Comparison of ENCODE assay signal across 9 cellular contexts in the genomic region with DNA sequence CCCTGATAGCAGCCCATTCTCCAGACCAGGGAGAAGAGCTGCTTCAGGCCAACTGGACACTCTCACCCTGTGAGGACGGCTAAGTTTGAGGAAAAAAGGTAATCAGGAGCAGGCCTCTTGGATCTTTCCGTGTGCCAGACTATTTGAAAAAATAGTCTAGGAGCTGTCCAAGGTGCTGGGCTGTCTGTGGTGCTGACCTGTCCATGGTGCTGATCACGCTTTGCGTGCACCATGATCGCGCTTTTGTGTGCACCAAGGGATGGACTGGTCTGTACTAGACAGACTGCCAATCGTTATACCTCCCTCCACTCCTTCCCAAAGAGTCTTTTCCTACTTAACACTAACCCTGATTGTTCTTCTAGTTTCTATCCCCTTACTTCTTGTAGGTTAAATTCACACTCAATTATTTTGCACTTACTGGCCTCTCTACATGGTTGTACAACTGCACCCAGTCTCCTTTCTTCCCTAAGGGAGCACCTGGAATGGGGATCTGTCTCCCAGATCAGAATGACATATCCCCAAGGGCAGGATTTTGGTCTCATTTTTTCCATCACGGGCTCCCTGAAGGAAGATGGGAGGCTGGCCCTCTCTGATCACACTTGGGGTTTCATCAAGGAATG.
DNase-seq lines count a peak whose midpoint lies in the region; ATAC-seq and TF ChIP-seq lines count a peak whose summit lies in the region.
"Had no signal": no experiment of that assay in that cellular context is flagged by ENCODE, and none has a peak within 500 bp of the region (broad histone marks: within the 10 kb centered on the region; RNA-seq: fewer than 3 reads in every experiment).

No MANE protein-coding gene starts in this region.

- H3K36me3 ChIP-seq in PC-3 (ENCODE audit: low read depth, low read length) = no peaks in the 10 kb centered on the region
- H3K36me3 ChIP-seq in ovary = no peaks in the 10 kb centered on the region

- H3K27me3 ChIP-seq in PC-3 (ENCODE audit: low read length) (no peaks in the 10 kb centered on the region), ovary (no peaks in the 10 kb centered on the region)

- H3F3A ChIP-seq in PC-3 (ENCODE audit: low read length, unreplicated experiment) = no peaks in the 10 kb centered on the region

- no peaks in the 10 kb centered on the region for H4K20me1 ChIP-seq in PC-3 (ENCODE audit: low read length)

- no peaks in the 10 kb centered on the region for H3K36me3 Mint-ChIP-seq in endothelial cell (ENCODE audit: low read depth, unreplicated experiment)

- no peaks in the 10 kb centered on the region for H3K9me2 ChIP-seq in PC-3 (replicated peaks; ENCODE audit: low read length)

- intact Hi-C loops in PC-3 (cut with micrococcal nuclease) = no loop called here
- intact Hi-C loops in ovary (cut with DNase I) = no loop called here

- H3K9me3 Mint-ChIP-seq in endothelial cell (ENCODE audit: unreplicated experiment) = no peaks in the 10 kb centered on the region

- H3K9me3 ChIP-seq in PC-3 (ENCODE audit: low read length) (no peaks in the 10 kb centered on the region), ovary (peaks cover 0 to 6% of the 10 kb centered on the region in 2 donors)

- no peak for TF ChIP-seq POLR2A in ovary (IDR thresholded peaks at IDR 0.05)

- no peak for ATAC-seq in PC-3
- no peak for ATAC-seq in GM18511 (IDR thresholded peaks at IDR 0.05; ENCODE audit: unreplicated experiment)

- CTCF ChIA-PET in HEK293T (lab: Yijun Ruan, JAX) = no interaction called here
- CTCF ChIA-PET in PC-3 (lab: Charles Lee) = no interaction called here

- H2AFZ ChIP-seq in PC-3 (ENCODE audit: low read length) = no peak overlapping the region

- H3K4me1 ChIP-seq in PC-3 (ENCODE audit: insufficient read depth, low read length) = no peaks in the 10 kb centered on the region
- no peaks in the 10 kb centered on the region for H3K4me1 ChIP-seq in ovary (ENCODE audit: insufficient read depth)

- peaks cover 13% of the 10 kb centered on the region for H3K27me3 Mint-ChIP-seq in endothelial cell (ENCODE audit: unreplicated experiment)

- peak; percentile 81 for DNase-seq in HEK293T (ENCODE audit: extremely low spot score)
- DNase-seq in PC-3 = peak; percentile 24
- peak; percentile 73 for DNase-seq in endothelial cell (ENCODE audit: low spot score)
- DNase-seq in ovary = peak; percentile 25 to 68 (median 58)
- DNase-seq in NCI-H2196 treated with DMSO at 0.1 percent for 48 hours (lab: John Stamatoyannopoulos, UW; ENCODE audit: unreplicated experiment) = no peak
- no peak for DNase-seq in NCI-H1092 (lab: John Stamatoyannopoulos, UW)
- DNase-seq in OCI-M2 (lab: John Stamatoyannopoulos, UW; ENCODE audit: unreplicated experiment) = no peak

- H3K4me3 ChIP-seq in PC-3 (ENCODE audit: low read length) = no peak overlapping the region
- no peak overlapping the region for H3K4me3 ChIP-seq in ovary

- WGBS in ovary, 3 donors = 17 to 21% (median 19%) methylated on average over 8 of the region's 8 CpGs

- no peak overlapping the region for H3K9ac ChIP-seq in PC-3 (ENCODE audit: low read length)
- H3K9ac ChIP-seq: KMS-11 had no signal

- POLR2A ChIA-PET in HEK293T (lab: Yijun Ruan, JAX) (no interaction called here), PC-3 (lab: Charles Lee; ENCODE audit: unreplicated experiment) (no interaction called here)

- H3K4me1 Mint-ChIP-seq in endothelial cell (ENCODE audit: unreplicated experiment) = no peaks in the 10 kb centered on the region

- no peak overlapping the region for H3K27ac Mint-ChIP-seq in endothelial cell (ENCODE audit: unreplicated experiment)

- BruUV-seq in PC-3 (replicated peaks; lab: Mats Ljungman, UMichigan) = no TSS peak

- H3K27ac ChIP-seq in PC-3 (ENCODE audit: low read length) (no peak overlapping the region), ovary (no peak overlapping the region)
- H3K27ac ChIP-seq: KMS-11 had no signal

- H3K4me2 ChIP-seq in PC-3 (ENCODE audit: low read length) = no peak overlapping the region
- H3K4me2 ChIP-seq: KMS-11 had no signal

- TF ChIP-seq CTCF in PC-3 (conservative IDR thresholded peaks at IDR 0.05; ENCODE audit: low read depth, low read length) (no peak), endothelial cell (IDR thresholded peaks at IDR 0.05; ENCODE audit: unreplicated experiment) (no peak), ovary (IDR thresholded peaks at IDR 0.05) (no peak)

- TF ChIP-seq EP300 in ovary (IDR thresholded peaks at IDR 0.05) = no peak

- H3K4me3 Mint-ChIP-seq in endothelial cell (ENCODE audit: unreplicated experiment) = no peak overlapping the region

- H3K79me2 ChIP-seq in PC-3 (ENCODE audit: low read length) = no peaks in the 10 kb centered on the region

TF ChIP-seq in HEK293T, 16 proteins besides CTCF, POLR2A, EP300 and RAD21:
- TF ChIP-seq FOXK2 (IDR thresholded peaks at IDR 0.05) (no peak), LEF1 (IDR thresholded peaks at IDR 0.05; ENCODE audit: borderline replicate concordance) (no peak), ZNF384 (IDR thresholded peaks at IDR 0.05) (no peak), TARDBP (IDR thresholded peaks at IDR 0.05) (peak; percentile 67; the same call in 1 of the 2 replicates), ELF4 (IDR thresholded peaks at IDR 0.05) (no peak), L3MBTL2 (conservative IDR thresholded peaks at IDR 0.05) (no peak), HDGF (IDR thresholded peaks at IDR 0.05; ENCODE audit: borderline replicate concordance) (no peak), CTBP1 (IDR thresholded peaks at IDR 0.05; ENCODE audit: borderline replicate concordance) (peak; percentile 68; the same call in 1 of the 2 replicates), FOXA1 (IDR thresholded peaks at IDR 0.05) (no peak), NFRKB (IDR thresholded peaks at IDR 0.05) (no peak), SUZ12 (IDR thresholded peaks at IDR 0.05) (no peak), BHLHE40 (IDR thresholded peaks at IDR 0.05; ENCODE audit: borderline replicate concordance) (no peak)
- TF ChIP-seq, protein P1, sequence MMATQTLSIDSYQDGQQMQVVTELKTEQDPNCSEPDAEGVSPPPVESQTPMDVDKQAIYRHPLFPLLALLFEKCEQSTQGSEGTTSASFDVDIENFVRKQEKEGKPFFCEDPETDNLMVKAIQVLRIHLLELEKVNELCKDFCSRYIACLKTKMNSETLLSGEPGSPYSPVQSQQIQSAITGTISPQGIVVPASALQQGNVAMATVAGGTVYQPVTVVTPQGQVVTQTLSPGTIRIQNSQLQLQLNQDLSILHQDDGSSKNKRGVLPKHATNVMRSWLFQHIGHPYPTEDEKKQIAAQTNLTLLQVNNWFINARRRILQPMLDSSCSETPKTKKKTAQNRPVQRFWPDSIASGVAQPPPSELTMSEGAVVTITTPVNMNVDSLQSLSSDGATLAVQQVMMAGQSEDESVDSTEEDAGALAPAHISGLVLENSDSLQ (IDR thresholded peaks at IDR 0.05) = no peak
TF ChIP-seq in HEK293T: peak in this region for 2.

Comparison
In these comparisons a context has a peak if more than half of its experiments do, and no peak if none do; other contexts are left out.
1. DNase-seq: peak in HEK293T (single experiment), PC-3 (single experiment), endothelial cell (single experiment) and ovary (5 of 5); none in NCI-H2196 treated with DMSO at 0.1 percent for 48 hours (single experiment), NCI-H1092 (single experiment) and OCI-M2 (single experiment).